8 cellular contexts compared by ENCODE assay signal in the genomic region with DNA sequence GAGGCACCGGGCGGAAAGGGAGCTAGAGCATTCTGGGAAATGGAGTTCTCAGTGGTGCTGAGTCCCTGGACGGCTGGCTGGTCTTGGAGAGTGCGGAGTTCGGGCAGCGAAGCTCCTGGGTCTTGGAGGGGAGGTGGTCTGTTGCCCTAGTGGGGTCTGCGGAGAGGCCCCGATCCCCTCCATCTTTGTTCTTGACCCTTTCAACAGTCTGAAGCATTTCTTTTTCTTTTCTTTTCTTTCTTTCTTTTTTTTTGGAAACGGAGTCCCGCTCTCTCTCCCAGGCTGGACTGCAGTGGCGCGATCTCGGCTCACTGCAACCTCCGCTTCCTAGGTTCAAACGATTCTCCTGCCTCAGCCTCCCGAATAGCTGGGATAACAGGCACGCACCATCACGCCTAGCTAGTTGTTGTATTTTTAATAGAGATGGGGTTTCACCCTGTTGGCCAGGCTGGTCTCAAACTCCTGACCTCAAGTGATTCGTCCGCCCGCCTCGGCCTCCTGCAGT. TPM values are rescaled to one million over a fixed set of nuclear protein-coding genes. Genes with fewer than 3 reads are reported as not detected.
DNase-seq lines count a peak whose midpoint lies in the region; ATAC-seq and TF ChIP-seq lines count a peak whose summit lies in the region.
"Had no signal": no experiment of that assay in that cellular context is flagged by ENCODE, and none has a peak within 500 bp of the region (broad histone marks: within the 10 kb centered on the region; RNA-seq: fewer than 3 reads in every experiment).

No MANE protein-coding gene starts in this region.

- H3K27me3 Mint-ChIP-seq in activated T-cell treated with anti-CD3 and anti-CD28 coated beads, Interleukin-2, amount 50 U/mL, for 72 hours (ENCODE audit: low read depth) = peaks cover 25% of the 10 kb centered on the region

- no peaks in the 10 kb centered on the region for H3K9me3 ChIP-seq in iPS-18c (ENCODE audit: control insufficient read depth, insufficient read depth, low read length)

- peak overlapping the region; percentile 95 to 99 for H3K4me3 Mint-ChIP-seq in activated T-cell treated with anti-CD3 and anti-CD28 coated beads, Interleukin-2, amount 50 U/mL, for 72 hours
- H3K4me3 Mint-ChIP-seq in stimulated activated effector memory CD8-positive, alpha-beta T cell treated with anti-CD3 and anti-CD28 coated beads, Interleukin-12 subunit alpha, Interleukin-12 subunit beta, amount 100 ng/mL, for 72 hours = peak overlapping the region; percentile 94

- H3K36me3 Mint-ChIP-seq in activated T-cell treated with anti-CD3 and anti-CD28 coated beads, Interleukin-2, amount 50 U/mL, for 72 hours (ENCODE audit: insufficient read depth in 2 of 2) = peaks cover 8 to 16% of the 10 kb centered on the region in 2 donors
- H3K36me3 Mint-ChIP-seq in stimulated activated effector memory CD8-positive, alpha-beta T cell treated with anti-CD3 and anti-CD28 coated beads, Interleukin-12 subunit alpha, Interleukin-12 subunit beta, amount 100 ng/mL, for 72 hours = peaks cover 56% of the 10 kb centered on the region

- H3K4me3 ChIP-seq in HFF-Myc (replicated peaks; ENCODE audit: low read depth, low read length) = peak overlapping the region; percentile 90
- H3K4me3 ChIP-seq in iPS-18c (ENCODE audit: insufficient read depth, low read depth, low read length) = peak overlapping the region; percentile 84; the same call in 1 of the 2 replicates

- peak overlapping the region; percentile 90 for H3K27ac Mint-ChIP-seq in activated T-cell treated with anti-CD3 and anti-CD28 coated beads, Interleukin-2, amount 50 U/mL, for 72 hours
- H3K27ac Mint-ChIP-seq in stimulated activated effector memory CD8-positive, alpha-beta T cell treated with anti-CD3 and anti-CD28 coated beads, Interleukin-12 subunit alpha, Interleukin-12 subunit beta, amount 100 ng/mL, for 72 hours = peak overlapping the region; percentile 95

- H3K4me1 Mint-ChIP-seq in activated T-cell treated with anti-CD3 and anti-CD28 coated beads, Interleukin-2, amount 50 U/mL, for 72 hours (ENCODE audit: low read depth) = peaks cover 45% of the 10 kb centered on the region
- peaks cover 42% of the 10 kb centered on the region for H3K4me1 Mint-ChIP-seq in stimulated activated effector memory CD8-positive, alpha-beta T cell treated with anti-CD3 and anti-CD28 coated beads, Interleukin-12 subunit alpha, Interleukin-12 subunit beta, amount 100 ng/mL, for 72 hours

- no peak for DNase-seq in HFF-Myc (ENCODE audit: extremely low read depth, low read depth)
- no peak for DNase-seq in activated T-cell treated with anti-CD3 and anti-CD28 coated beads, Interleukin-2, amount 50 U/mL, for 72 hours
- no peak for DNase-seq in stimulated activated effector memory CD8-positive, alpha-beta T cell treated with anti-CD3 and anti-CD28 coated beads, Interleukin-12 subunit alpha, Interleukin-12 subunit beta, amount 100 ng/mL, for 72 hours (ENCODE audit: low spot score in 2 of 2)

- no peaks in the 10 kb centered on the region for H3K9me3 Mint-ChIP-seq in activated T-cell treated with anti-CD3 and anti-CD28 coated beads, Interleukin-2, amount 50 U/mL, for 72 hours
- H3K9me3 Mint-ChIP-seq in stimulated activated effector memory CD8-positive, alpha-beta T cell treated with anti-CD3 and anti-CD28 coated beads, Interleukin-12 subunit alpha, Interleukin-12 subunit beta, amount 100 ng/mL, for 72 hours = no peaks in the 10 kb centered on the region

- ATAC-seq in activated T-cell treated with anti-CD3 and anti-CD28 coated beads, Interleukin-2, amount 50 U/mL, for 72 hours (replicated peaks in 1 of 2) = no peak
- no peak for ATAC-seq in stimulated activated effector memory CD8-positive, alpha-beta T cell treated with anti-CD3 and anti-CD28 coated beads, Interleukin-12 subunit alpha, Interleukin-12 subunit beta, amount 100 ng/mL, for 72 hours
- ATAC-seq in GM21528 (IDR thresholded peaks at IDR 0.05; ENCODE audit: low FRiP score, unreplicated experiment) (no peak), HG03135 (IDR thresholded peaks at IDR 0.05; ENCODE audit: unreplicated experiment) (no peak), GM18858 (IDR thresholded peaks at IDR 0.05; ENCODE audit: unreplicated experiment) (no peak)

- no peak for TF ChIP-seq CTCF in HFF-Myc (IDR thresholded peaks at IDR 0.05; ENCODE audit: low read depth, low read length, missing control alignments)

RNA-seq across cellular contexts. Expression of gene SYMPK, which starts 0.4 kb away (rescaled TPM):
- 100 to 1,000 TPM in 1 of 2 donors, 10 to 100 TPM in 1; 95.5 to 112 TPM for total RNA-seq in activated T-cell treated with anti-CD3 and anti-CD28 coated beads, Interleukin-2, amount 50 U/mL, for 72 hours

RNA-seq across cellular contexts. Expression of gene FOXA3, which starts 0.7 kb away (rescaled TPM):
- 1 to 10 TPM in 1 of 2 donors, under 1 TPM in 1; 0.88 to 1.6 TPM for total RNA-seq in activated T-cell treated with anti-CD3 and anti-CD28 coated beads, Interleukin-2, amount 50 U/mL, for 72 hours
- total RNA-seq: myocyte had no signal

RNA-seq across cellular contexts. Expression of gene IRF2BP1, which starts 22.6 kb away (rescaled TPM):
- total RNA-seq in activated T-cell treated with anti-CD3 and anti-CD28 coated beads, Interleukin-2, amount 50 U/mL, for 72 hours = 10 to 100 TPM; 16.3 to 19.9 TPM

RNA-seq across cellular contexts. Expression of gene MYPOP, which starts 39.0 kb away (rescaled TPM):
- total RNA-seq in activated T-cell treated with anti-CD3 and anti-CD28 coated beads, Interleukin-2, amount 50 U/mL, for 72 hours = 10 to 100 TPM in 1 of 2 donors, 1 to 10 TPM in 1; 9.2 to 10.9 TPM

RNA-seq across cellular contexts. Expression of gene RSPH6A, which starts 48.3 kb away (rescaled TPM):
- under 1 TPM; 0.43 to 0.60 TPM for total RNA-seq in activated T-cell treated with anti-CD3 and anti-CD28 coated beads, Interleukin-2, amount 50 U/mL, for 72 hours
